ENCODE assay signal across 9 cellular contexts in the genomic region with DNA sequence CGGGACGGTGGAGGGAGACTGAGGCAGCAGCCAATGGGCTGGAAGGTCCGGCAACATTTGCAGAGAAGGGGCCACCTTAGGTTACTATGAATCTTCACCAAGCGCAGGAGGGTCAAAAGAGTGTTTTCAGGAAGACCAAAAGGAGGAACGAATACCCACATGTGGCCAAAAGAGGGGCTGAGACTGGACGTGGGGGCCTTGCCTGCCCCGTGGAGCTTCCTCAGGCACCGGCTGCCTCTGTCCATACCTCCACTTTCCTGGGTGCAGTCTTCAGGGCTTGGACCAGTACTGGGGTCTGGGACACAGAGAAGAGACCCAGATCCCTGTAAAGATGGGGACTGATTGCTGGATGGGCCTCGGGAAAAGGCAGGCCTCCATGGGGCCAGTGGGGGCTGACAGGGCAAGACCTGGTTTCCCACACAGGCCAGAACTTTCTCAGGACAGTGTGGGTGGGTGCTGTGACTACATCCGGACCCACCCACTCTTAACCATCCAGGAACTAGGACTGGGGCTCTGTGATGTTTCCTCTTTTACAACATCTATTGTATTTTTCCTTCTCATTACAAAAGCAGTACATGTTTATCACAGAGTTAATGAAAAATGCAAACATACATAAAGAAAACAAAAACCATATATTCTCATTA.
DNase-seq lines count a peak whose midpoint lies in the region; ATAC-seq and TF ChIP-seq lines count a peak whose summit lies in the region.
"Had no signal": no experiment of that assay in that cellular context is flagged by ENCODE, and none has a peak within 500 bp of the region (broad histone marks: within the 10 kb centered on the region; RNA-seq: fewer than 3 reads in every experiment).

No MANE protein-coding gene starts in this region.

- H3K79me2 ChIP-seq in hepatocyte, result no peaks in the 10 kb centered on the region

- peaks cover 17 to 56% of the 10 kb centered on the region in 2 donors for H3K27me3 Mint-ChIP-seq in T-cell
- H3K27me3 Mint-ChIP-seq in stimulated activated naive B cell treated with anti-CD40 and anti-IgM and Interleukin-4, amounts not matched to agents 10 μg/mL and 1 μg/mL and 100 μg/mL, for 72 hours, result no peaks in the 10 kb centered on the region

- H3K9me3 ChIP-seq in hepatocyte (ENCODE audit: low read depth), result no peaks in the 10 kb centered on the region

- no peaks in the 10 kb centered on the region for H3K36me3 ChIP-seq in hepatocyte (replicated peaks; ENCODE audit: insufficient read depth, low read depth)

- ATAC-seq in GM21528 (IDR thresholded peaks at IDR 0.05; ENCODE audit: low FRiP score, unreplicated experiment), result peak; percentile 39
- no peak for ATAC-seq in T-cell (replicated peaks in 1 of 4)
- peak; percentile 68 to 71 for ATAC-seq in stimulated activated naive B cell treated with anti-CD40 and anti-IgM and Interleukin-4, amounts not matched to agents 10 μg/mL and 1 μg/mL and 100 μg/mL, for 72 hours (replicated peaks)

- no peaks in the 10 kb centered on the region for H4K20me1 ChIP-seq in hepatocyte (ENCODE audit: insufficient read depth, poor library complexity, severe bottlenecking)

- H3K4me1 ChIP-seq in hepatocyte (ENCODE audit: insufficient read depth), result no peaks in the 10 kb centered on the region

- H3K4me3 Mint-ChIP-seq in T-cell, result peak overlapping the region; percentile 50 to 69 (median 53)
- peak overlapping the region; percentile 81 to 89 for H3K4me3 Mint-ChIP-seq in stimulated activated naive B cell treated with anti-CD40 and anti-IgM and Interleukin-4, amounts not matched to agents 10 μg/mL and 1 μg/mL and 100 μg/mL, for 72 hours

- H3K27ac ChIP-seq in hepatocyte, result no peak overlapping the region

- peaks cover 0 to 16% (median 13%) of the 10 kb centered on the region in 3 donors for H3K4me1 Mint-ChIP-seq in T-cell
- H3K4me1 Mint-ChIP-seq in stimulated activated naive B cell treated with anti-CD40 and anti-IgM and Interleukin-4, amounts not matched to agents 10 μg/mL and 1 μg/mL and 100 μg/mL, for 72 hours, result peaks cover 8 to 26% of the 10 kb centered on the region in 2 donors

- H3K9me3 Mint-ChIP-seq in T-cell, result peaks cover 0 to 5% (median 5%) of the 10 kb centered on the region in 3 donors
- H3K9me3 Mint-ChIP-seq in stimulated activated naive B cell treated with anti-CD40 and anti-IgM and Interleukin-4, amounts not matched to agents 10 μg/mL and 1 μg/mL and 100 μg/mL, for 72 hours, result peaks cover 2 to 5% of the 10 kb centered on the region in 2 donors

- POLR2A ChIA-PET in T-cell (lab: Charles Lee), result no interaction called here

- WGBS in hepatocyte (ENCODE audit: low lambda C conversion rate, missing lambda C conversion rate), result 79% methylated on average over 10 of the region's 10 CpGs

- H3K4me2 ChIP-seq in hepatocyte, result peak overlapping the region; percentile 85

- H3K36me3 Mint-ChIP-seq in T-cell, result no peaks in the 10 kb centered on the region
- no peaks in the 10 kb centered on the region for H3K36me3 Mint-ChIP-seq in stimulated activated naive B cell treated with anti-CD40 and anti-IgM and Interleukin-4, amounts not matched to agents 10 μg/mL and 1 μg/mL and 100 μg/mL, for 72 hours

- no peaks in the 10 kb centered on the region for H3K27me3 ChIP-seq in hepatocyte

- DNase-seq in T-cell (no peak), hepatocyte (ENCODE audit: low spot score) (no peak), NCI-H82 treated with DMSO at 0.1 percent for 48 hours (lab: John Stamatoyannopoulos, UW; ENCODE audit: unreplicated experiment) (no peak), HuH-7 (ENCODE audit: low spot score) (no peak), NCI-H1048 (lab: John Stamatoyannopoulos, UW) (no peak), NCI-H226 (no peak)
- DNase-seq in stimulated activated naive B cell treated with anti-CD40 and anti-IgM and Interleukin-4, amounts not matched to agents 10 μg/mL and 1 μg/mL and 100 μg/mL, for 72 hours, result peak; percentile 10
- DNase-seq: NCI-H187 treated with DMSO at 0.1 percent for 48 hours had no signal

- TF ChIP-seq CTCF in hepatocyte (IDR thresholded peaks at IDR 0.05; ENCODE audit: poor library complexity), result no peak

- CTCF ChIA-PET in T-cell (lab: Charles Lee), result no interaction called here

- no peak overlapping the region for H3K4me3 ChIP-seq in hepatocyte

- H2AFZ ChIP-seq in hepatocyte, result peak overlapping the region; percentile 99

- no peak overlapping the region for H3K27ac Mint-ChIP-seq in T-cell
- peak overlapping the region; percentile 73 for H3K27ac Mint-ChIP-seq in stimulated activated naive B cell treated with anti-CD40 and anti-IgM and Interleukin-4, amounts not matched to agents 10 μg/mL and 1 μg/mL and 100 μg/mL, for 72 hours

- H3K9me2 ChIP-seq in hepatocyte (replicated peaks; ENCODE audit: insufficient read depth), result no peaks in the 10 kb centered on the region

Comparison
In these comparisons a context has a peak if more than half of its experiments do, and no peak if none do; other contexts are left out.
1. ATAC-seq: peak in GM21528 (single experiment) and stimulated activated naive B cell treated with anti-CD40 and anti-IgM and Interleukin-4, amounts not matched to agents 10 μg/mL and 1 μg/mL and 100 μg/mL, for 72 hours (2 of 2); none in T-cell (0 of 4).